Comparison of ENCODE assay signal across 9 cellular contexts in the genomic region with DNA sequence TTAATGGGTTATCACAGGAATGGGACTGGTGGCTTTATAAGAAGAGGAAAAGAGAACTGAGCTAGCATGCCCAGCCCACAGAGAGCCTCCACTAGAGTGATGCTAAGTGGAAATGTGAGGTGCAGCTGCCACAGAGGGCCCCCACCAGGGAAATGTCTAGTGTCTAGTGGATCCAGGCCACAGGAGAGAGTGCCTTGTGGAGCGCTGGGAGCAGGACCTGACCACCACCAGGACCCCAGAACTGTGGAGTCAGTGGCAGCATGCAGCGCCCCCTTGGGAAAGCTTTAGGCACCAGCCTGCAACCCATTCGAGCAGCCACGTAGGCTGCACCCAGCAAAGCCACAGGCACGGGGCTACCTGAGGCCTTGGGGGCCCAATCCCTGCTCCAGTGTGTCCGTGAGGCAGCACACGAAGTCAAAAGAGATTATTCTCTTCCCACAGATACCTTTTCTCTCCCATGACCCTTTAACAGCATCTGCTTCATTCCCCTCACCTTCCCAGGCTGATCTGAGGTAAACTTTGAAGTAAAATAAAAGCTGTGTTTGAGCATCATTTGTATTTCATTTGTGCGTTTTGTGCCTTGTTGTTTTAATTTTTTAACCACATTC. TPM values are rescaled to one million over a fixed set of nuclear protein-coding genes. Genes with fewer than 3 reads are reported as not detected.
DNase-seq lines count a peak whose midpoint lies in the region; ATAC-seq and TF ChIP-seq lines count a peak whose summit lies in the region.
"Had no signal": no experiment of that assay in that cellular context is flagged by ENCODE, and none has a peak within 500 bp of the region (broad histone marks: within the 10 kb centered on the region; RNA-seq: fewer than 3 reads in every experiment).

No MANE protein-coding gene starts in this region.

- no peak for ATAC-seq in CD4-positive, CD25-positive, alpha-beta regulatory T cell (ENCODE audit: low read depth in 2 of 2)
- ATAC-seq in lung (ENCODE audit: insufficient read depth, low FRiP score) = no peak
- no peak for ATAC-seq in HG02840 (IDR thresholded peaks at IDR 0.05; ENCODE audit: low FRiP score, unreplicated experiment)

- 64 to 73% methylated on average over 8 of the region's 8 CpGs for WGBS in lung, 2 donors
- WGBS in esophagus muscularis mucosa = 73% methylated on average over 8 of the region's 8 CpGs

- H3K27ac ChIP-seq in CD4-positive, CD25-positive, alpha-beta regulatory T cell (ENCODE audit: insufficient read depth, low read length, poor library complexity, severe bottlenecking) = peak overlapping the region; percentile 97
- peak overlapping the region in 1 of 2 donors; percentile 43 for H3K27ac ChIP-seq in lung (ENCODE audit: low read depth in 1 of 2, low read length in 1 of 2)
- H3K27ac ChIP-seq in esophagus muscularis mucosa (replicated peaks in 1 of 4) = no peak overlapping the region

- H3K4me1 Mint-ChIP-seq in CD4-positive, CD25-positive, alpha-beta regulatory T cell = peaks cover 25 to 84% (median 57%) of the 10 kb centered on the region in 4 donors
- H3K4me1 Mint-ChIP-seq in activated naive CD4-positive, alpha-beta T cell treated with anti-CD3 and anti-CD28 coated beads for 36 hours (ENCODE audit: low read depth) = peaks cover 68% of the 10 kb centered on the region

- peaks cover 13% of the 10 kb centered on the region for H3K27me3 Mint-ChIP-seq in CD4-positive, CD25-positive, alpha-beta regulatory T cell
- H3K27me3 Mint-ChIP-seq in activated naive CD4-positive, alpha-beta T cell treated with anti-CD3 and anti-CD28 coated beads for 36 hours (ENCODE audit: low read depth) = no peaks in the 10 kb centered on the region

- H3K4me3 Mint-ChIP-seq in CD4-positive, CD25-positive, alpha-beta regulatory T cell = peak overlapping the region; percentile 91 to 100 (median 98)
- peak overlapping the region; percentile 90 for H3K4me3 Mint-ChIP-seq in activated naive CD4-positive, alpha-beta T cell treated with anti-CD3 and anti-CD28 coated beads for 36 hours

- peak in 2 of 3 donors; percentile 45 to 58 for DNase-seq in CD4-positive, CD25-positive, alpha-beta regulatory T cell
- DNase-seq in HFF-Myc (ENCODE audit: extremely low read depth, low read depth) (no peak), lung (ENCODE audit: low spot score) (no peak), esophagus muscularis mucosa (ENCODE audit: extremely low spot score) (no peak), CD1c-positive myeloid dendritic cell (ENCODE audit: extremely low spot score) (no peak), NCI-H187 treated with DMSO at 0.1 percent for 48 hours (lab: John Stamatoyannopoulos, UW) (no peak)
- DNase-seq in activated naive CD4-positive, alpha-beta T cell treated with anti-CD3 and anti-CD28 coated beads for 36 hours = peak; percentile 62
- DNase-seq: NCI-H146 had no signal

- TF ChIP-seq CTCF in HFF-Myc (IDR thresholded peaks at IDR 0.05; ENCODE audit: low read depth, low read length, missing control alignments) (peak; percentile 15), lung (IDR thresholded peaks at IDR 0.05; ENCODE audit: control extremely low read depth, extremely low read depth) (no peak), esophagus muscularis mucosa (IDR thresholded peaks at IDR 0.05) (no peak)

- peaks cover 0 to 5% (median 0%) of the 10 kb centered on the region in 7 donors for H3K9me3 Mint-ChIP-seq in CD4-positive, CD25-positive, alpha-beta regulatory T cell
- H3K9me3 Mint-ChIP-seq in activated naive CD4-positive, alpha-beta T cell treated with anti-CD3 and anti-CD28 coated beads for 36 hours = peaks cover 4% of the 10 kb centered on the region

- peaks cover 48% of the 10 kb centered on the region for H3K36me3 Mint-ChIP-seq in CD4-positive, CD25-positive, alpha-beta regulatory T cell
- H3K36me3 Mint-ChIP-seq in activated naive CD4-positive, alpha-beta T cell treated with anti-CD3 and anti-CD28 coated beads for 36 hours (ENCODE audit: low read depth) = peaks cover 55% of the 10 kb centered on the region

- no peaks in the 10 kb centered on the region for H3K27me3 ChIP-seq in CD4-positive, CD25-positive, alpha-beta regulatory T cell (ENCODE audit: control insufficient read depth, insufficient read depth, low read length)
- H3K27me3 ChIP-seq in lung (ENCODE audit: control insufficient read depth, insufficient read depth) (no peaks in the 10 kb centered on the region), esophagus muscularis mucosa (no peaks in the 10 kb centered on the region)

- H3K9me3 ChIP-seq in CD4-positive, CD25-positive, alpha-beta regulatory T cell (ENCODE audit: control insufficient read depth in 2 of 2, low read length in 2 of 2) = no peaks in the 10 kb centered on the region
- peaks cover 0 to 3% of the 10 kb centered on the region in 2 donors for H3K9me3 ChIP-seq in lung (ENCODE audit: control insufficient read depth in 2 of 2, insufficient read depth in 1 of 2, low read length in 1 of 2)
- H3K9me3 ChIP-seq in esophagus muscularis mucosa = no peaks in the 10 kb centered on the region

- CTCF ChIA-PET in activated naive CD4-positive, alpha-beta T cell treated with anti-CD3 and anti-CD28 coated beads for 36 hours (lab: Charles Lee) = interaction anchor here (0.6 to 8.6 kb wide), 11 partner anchors 8 to 119 kb away, joined by 3 to 112 read pairs (median 6); no protein-coding TSS in a partner anchor

- H3K4me1 ChIP-seq in CD4-positive, CD25-positive, alpha-beta regulatory T cell (ENCODE audit: control insufficient read depth, insufficient read depth, low read length, poor library complexity, severe bottlenecking) = peaks cover 70% of the 10 kb centered on the region
- H3K4me1 ChIP-seq in lung (ENCODE audit: control insufficient read depth in 2 of 2, insufficient read depth in 2 of 2, low read length in 2 of 2) (peaks cover 0 to 17% of the 10 kb centered on the region in 2 donors), esophagus muscularis mucosa (peaks cover 31 to 44% (median 33%) of the 10 kb centered on the region in 4 donors)

- intact Hi-C loops in activated naive CD4-positive, alpha-beta T cell treated with anti-CD3 and anti-CD28 coated beads for 36 hours (cut with micrococcal nuclease) = no loop called here
- intact Hi-C loops in esophagus muscularis mucosa (cut with DNase I) = no loop called here

- H3K27ac Mint-ChIP-seq in CD4-positive, CD25-positive, alpha-beta regulatory T cell = peak overlapping the region; percentile 52 to 99 (median 84)
- peak overlapping the region; percentile 97 for H3K27ac Mint-ChIP-seq in activated naive CD4-positive, alpha-beta T cell treated with anti-CD3 and anti-CD28 coated beads for 36 hours

- H3K4me3 ChIP-seq in CD4-positive, CD25-positive, alpha-beta regulatory T cell (ENCODE audit: low read depth, low read length) = peak overlapping the region; percentile 77
- H3K4me3 ChIP-seq in HFF-Myc (replicated peaks; ENCODE audit: low read depth, low read length) (no peak overlapping the region), lung (peak overlapping the region; percentile 1), esophagus muscularis mucosa (no peak overlapping the region)

- TF ChIP-seq EP300 in esophagus muscularis mucosa (IDR thresholded peaks at IDR 0.05) = no peak

- H3K36me3 ChIP-seq in CD4-positive, CD25-positive, alpha-beta regulatory T cell (ENCODE audit: control insufficient read depth, insufficient read depth, low read length) = peaks cover 36% of the 10 kb centered on the region
- H3K36me3 ChIP-seq in lung (ENCODE audit: control insufficient read depth in 2 of 2, insufficient read depth in 2 of 2, low read length in 2 of 2) = peaks cover 4 to 34% of the 10 kb centered on the region in 2 donors
- H3K36me3 ChIP-seq in esophagus muscularis mucosa = peaks cover 9 to 46% (median 38%) of the 10 kb centered on the region in 4 donors

- no peak for TF ChIP-seq POLR2A in esophagus muscularis mucosa (IDR thresholded peaks at IDR 0.05; ENCODE audit: low read depth)

RNA-seq across cellular contexts. Expression of a gene that starts 4.4 kb away (rescaled TPM):
- total RNA-seq in CD4-positive, CD25-positive, alpha-beta regulatory T cell = 1,662 TPM
- 1,000 to 10,000 TPM; 2,373 to 2,677 (median 2,539) TPM for polyA plus RNA-seq in CD4-positive, CD25-positive, alpha-beta regulatory T cell
- total RNA-seq in activated naive CD4-positive, alpha-beta T cell treated with anti-CD3 and anti-CD28 coated beads for 36 hours = 100 to 1,000 TPM; 598 to 608 TPM
- total RNA-seq in lung = 100 to 1,000 TPM; 502 to 611 TPM
- polyA plus RNA-seq in lung = 1,000 to 10,000 TPM in 1 of 2 donors, 100 to 1,000 TPM in 1; 618 to 1,209 TPM
- 100 to 1,000 TPM; 294 to 649 (median 523) TPM for total RNA-seq in esophagus muscularis mucosa

Comparison
In these comparisons a context has a peak if more than half of its experiments do, and no peak if none do; other contexts are left out.
1. DNase-seq: peak in CD4-positive, CD25-positive, alpha-beta regulatory T cell (2 of 3) and activated naive CD4-positive, alpha-beta T cell treated with anti-CD3 and anti-CD28 coated beads for 36 hours (single experiment); none in HFF-Myc (single experiment), lung (single experiment), esophagus muscularis mucosa (single experiment), CD1c-positive myeloid dendritic cell (single experiment) and NCI-H187 treated with DMSO at 0.1 percent for 48 hours (single experiment).
2. H3K4me3 ChIP-seq: peak in CD4-positive, CD25-positive, alpha-beta regulatory T cell (single experiment) and lung (single experiment); none in HFF-Myc (single experiment) and esophagus muscularis mucosa (0 of 4).